16 cellular contexts compared by ENCODE assay signal in the genomic region with DNA sequence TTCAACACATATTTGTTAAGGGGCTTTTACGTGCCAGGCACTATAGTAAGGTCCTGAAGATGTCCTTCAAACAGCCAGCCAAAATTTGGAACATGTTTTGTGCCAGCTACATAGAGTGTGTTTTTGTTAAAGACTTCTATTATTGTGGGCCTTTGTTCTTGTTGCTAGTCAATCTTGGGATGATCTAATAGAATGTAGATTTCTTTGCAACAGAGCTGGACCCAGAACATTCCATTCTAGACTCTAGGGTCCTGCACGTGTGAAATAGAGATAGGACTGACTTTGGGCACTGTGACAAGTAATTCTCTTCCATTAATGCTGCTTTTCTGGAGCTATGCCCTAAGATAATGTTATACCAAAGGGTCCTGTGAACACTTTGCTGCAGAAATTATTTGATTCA.
"Had no signal": no experiment of that assay in that cellular context is flagged by ENCODE, and none has a peak within 500 bp of the region (broad histone marks: within the 10 kb centered on the region; RNA-seq: fewer than 3 reads in every experiment).

No MANE protein-coding gene starts in this region.

- H3K9me3 Mint-ChIP-seq: activated CD4-positive, alpha-beta T cell treated with anti-CD3 and anti-CD28 coated beads, Interleukin-2, amount 10 ng/mL, durations not matched to agents 7 days and 5 days; activated T-cell treated with anti-CD3 and anti-CD28 coated beads, Interleukin-2, amount 50 U/mL, for 72 hours; dendritic cell treated with granulocyte-macrophage colony-stimulating factor and Interleukin-4, amounts not matched to agents 40 ng/mL and 50 ng/mL, for 4 days; endodermal cell; natural killer cell treated with Interleukin-12 subunit alpha and Interleukin-12 subunit beta and Interleukin-15 and Interleukin-18, amount 100 ng/mL, for 72 hours; stimulated activated effector memory CD8-positive, alpha-beta T cell treated with anti-CD3 and anti-CD28 coated beads, Interleukin-12 subunit alpha, Interleukin-12 subunit beta, amount 100 ng/mL, for 72 hours had no signal

- H3K4me1 ChIP-seq: uterus had no signal

- H3K27me3 ChIP-seq: left lung, thyroid gland, uterus had no signal

- ATAC-seq: activated T-cell treated with anti-CD3 and anti-CD28 coated beads, Interleukin-2, amount 50 U/mL, for 72 hours; left lung; natural killer cell treated with Interleukin-12 subunit alpha and Interleukin-12 subunit beta and Interleukin-15 and Interleukin-18, amount 100 ng/mL, for 72 hours; stimulated activated effector memory CD8-positive, alpha-beta T cell treated with anti-CD3 and anti-CD28 coated beads, Interleukin-12 subunit alpha, Interleukin-12 subunit beta, amount 100 ng/mL, for 72 hours had no signal

- H3K4me3 Mint-ChIP-seq: activated CD4-positive, alpha-beta T cell treated with anti-CD3 and anti-CD28 coated beads, Interleukin-2, amount 10 ng/mL, durations not matched to agents 7 days and 5 days; activated naive CD8-positive, alpha-beta T cell; activated T-cell treated with anti-CD3 and anti-CD28 coated beads, Interleukin-2, amount 50 U/mL, for 72 hours; dendritic cell treated with granulocyte-macrophage colony-stimulating factor and Interleukin-4, amounts not matched to agents 40 ng/mL and 50 ng/mL, for 4 days; endodermal cell; natural killer cell treated with Interleukin-12 subunit alpha and Interleukin-12 subunit beta and Interleukin-15 and Interleukin-18, amount 100 ng/mL, for 72 hours; stimulated activated effector memory CD8-positive, alpha-beta T cell treated with anti-CD3 and anti-CD28 coated beads, Interleukin-12 subunit alpha, Interleukin-12 subunit beta, amount 100 ng/mL, for 72 hours had no signal

- H3K36me3 Mint-ChIP-seq: activated naive CD8-positive, alpha-beta T cell; natural killer cell treated with Interleukin-12 subunit alpha and Interleukin-12 subunit beta and Interleukin-15 and Interleukin-18, amount 100 ng/mL, for 72 hours; stimulated activated effector memory CD8-positive, alpha-beta T cell treated with anti-CD3 and anti-CD28 coated beads, Interleukin-12 subunit alpha, Interleukin-12 subunit beta, amount 100 ng/mL, for 72 hours had no signal

- H3K36me3 ChIP-seq: left lung, thyroid gland, uterus had no signal

- DNase-seq: activated CD4-positive, alpha-beta T cell treated with anti-CD3 and anti-CD28 coated beads, Interleukin-2, amount 10 ng/mL, durations not matched to agents 7 days and 5 days; activated CD4-positive, CD25-positive, alpha-beta regulatory T cell; activated CD8-positive, alpha-beta memory T cell treated with anti-CD3 and anti-CD28 coated beads, Interleukin-2, amount 50 U/mL, for 48 hours; activated gamma-delta T cell; activated T-cell treated with anti-CD3 and anti-CD28 coated beads, Interleukin-2, amount 50 U/mL, for 72 hours; amygdala; cerebellar nuclear complex; endodermal cell; left lung; mesenchymal stem cell; thyroid gland; uterus had no signal

- H3K9me3 ChIP-seq: left lung, thyroid gland, uterus had no signal

- H3K4me3 ChIP-seq: left lung, thyroid gland, uterus had no signal

- H3K27ac ChIP-seq: left lung, thyroid gland, uterus had no signal

- H3K27ac Mint-ChIP-seq: activated CD4-positive, alpha-beta T cell treated with anti-CD3 and anti-CD28 coated beads, Interleukin-2, amount 10 ng/mL, durations not matched to agents 7 days and 5 days; activated naive CD8-positive, alpha-beta T cell; activated T-cell treated with anti-CD3 and anti-CD28 coated beads, Interleukin-2, amount 50 U/mL, for 72 hours; dendritic cell treated with granulocyte-macrophage colony-stimulating factor and Interleukin-4, amounts not matched to agents 40 ng/mL and 50 ng/mL, for 4 days; endodermal cell; stimulated activated effector memory CD8-positive, alpha-beta T cell treated with anti-CD3 and anti-CD28 coated beads, Interleukin-12 subunit alpha, Interleukin-12 subunit beta, amount 100 ng/mL, for 72 hours had no signal
